Comparison of ENCODE assay signal across 21 cellular contexts in genomic region chr9:130775336-130775991, GRCh38.
"Had no signal": no experiment of that assay in that cellular context is flagged by ENCODE, and none has a peak within 500 bp of the region (broad histone marks: within the 10 kb centered on the region; RNA-seq: fewer than 3 reads in every experiment).

No MANE protein-coding gene starts in this region.

- H3K4me3 Mint-ChIP-seq: activated T-cell treated with anti-CD3 and anti-CD28 coated beads, Interleukin-2, amount 50 U/mL, for 24 hours; activated T-helper 17 cell treated with anti-CD3 and anti-CD28 coated beads, Interleukin-2, amount 50 U/mL, for 72 hours; dendritic cell treated with granulocyte-macrophage colony-stimulating factor and Interleukin-4, amounts not matched to agents 40 ng/mL and 50 ng/mL, for 4 days; memory B cell; stimulated activated naive CD8-positive, alpha-beta T cell treated with anti-CD3 and anti-CD28 coated beads, Interleukin-15, amount 100 ng/mL, for 72 hours; T-helper 1 cell treated with Interleukin-12 subunit alpha and Interleukin-12 subunit beta and Interleukin-4 antibody, amounts not matched to agents 30 μg/mL and 1 μg/mL, for 36 hours; WTC11 had no signal

- H3K27ac Mint-ChIP-seq: activated naive CD4-positive, alpha-beta T cell treated with anti-CD3 and anti-CD28 coated beads, Interleukin-2, amount 50 U/mL, for 72 hours; activated T-cell treated with anti-CD3 and anti-CD28 coated beads, Interleukin-2, amount 50 U/mL, for 24 hours; activated T-helper 17 cell treated with anti-CD3 and anti-CD28 coated beads, Interleukin-2, amount 50 U/mL, for 72 hours; dendritic cell treated with granulocyte-macrophage colony-stimulating factor and Interleukin-4, amounts not matched to agents 40 ng/mL and 50 ng/mL, for 4 days; memory B cell; stimulated activated naive CD8-positive, alpha-beta T cell treated with anti-CD3 and anti-CD28 coated beads, Interleukin-15, amount 100 ng/mL, for 72 hours; T-helper 1 cell treated with Interleukin-12 subunit alpha and Interleukin-12 subunit beta and Interleukin-4 antibody, amounts not matched to agents 30 μg/mL and 1 μg/mL, for 36 hours; WTC11 had no signal

- H3K27me3 ChIP-seq: adrenal gland, tibial artery had no signal

- H3K27me3 Mint-ChIP-seq: activated T-cell treated with anti-CD3 and anti-CD28 coated beads, Interleukin-2, amount 50 U/mL, for 24 hours; activated T-helper 17 cell treated with anti-CD3 and anti-CD28 coated beads, Interleukin-2, amount 50 U/mL, for 72 hours; dendritic cell treated with granulocyte-macrophage colony-stimulating factor and Interleukin-4, amounts not matched to agents 40 ng/mL and 50 ng/mL, for 4 days; memory B cell; stimulated activated naive CD8-positive, alpha-beta T cell treated with anti-CD3 and anti-CD28 coated beads, Interleukin-15, amount 100 ng/mL, for 72 hours had no signal

- DNase-seq: activated CD8-positive, alpha-beta memory T cell treated with anti-CD3 and anti-CD28 coated beads for 24 hours; activated CD8-positive, alpha-beta memory T cell treated with anti-CD3 and anti-CD28 coated beads, Interleukin-2, amount 50 U/mL, for 4 hours; activated T-cell treated with anti-CD3 and anti-CD28 coated beads, Interleukin-2, amount 50 U/mL, for 24 hours; effector CD4-positive, alpha-beta T cell; erythroblast; left colon; mucosa of descending colon; nucleus accumbens; stimulated activated CD4-positive, alpha-beta T cell treated with anti-CD3 and anti-CD28 coated beads, Interleukin-12 subunit alpha, Interleukin-12 subunit beta, amount 100 ng/mL, for 4 hours; stimulated activated naive CD8-positive, alpha-beta T cell treated with anti-CD3 and anti-CD28 coated beads, Interleukin-15, amount 100 ng/mL, for 72 hours; T1000; tibial artery had no signal

- H3K9me3 Mint-ChIP-seq: activated T-helper 17 cell treated with anti-CD3 and anti-CD28 coated beads, Interleukin-2, amount 50 U/mL, for 72 hours had no signal

- H3K27ac ChIP-seq: tibial artery had no signal

- H3K9me3 ChIP-seq: adrenal gland, mucosa of descending colon, tibial artery had no signal

- ATAC-seq: activated naive CD4-positive, alpha-beta T cell treated with anti-CD3 and anti-CD28 coated beads, Interleukin-2, amount 50 U/mL, for 72 hours; activated T-helper 17 cell treated with anti-CD3 and anti-CD28 coated beads, Interleukin-2, amount 50 U/mL, for 72 hours; left colon; mucosa of descending colon; stimulated activated naive CD8-positive, alpha-beta T cell treated with anti-CD3 and anti-CD28 coated beads, Interleukin-15, amount 100 ng/mL, for 72 hours; WTC11 had no signal

- FAIRE-seq: endometrium, keratinocyte had no signal

- H3K36me3 ChIP-seq: adrenal gland, tibial artery had no signal

- H3K4me3 ChIP-seq: adrenal gland, mucosa of descending colon, tibial artery had no signal
